Comparison of ENCODE assay signal across 1 cellular context in genomic region chr14:38867561-38868150, GRCh38.
TF ChIP-seq lines count a peak whose summit lies in the region.

No MANE protein-coding gene starts in this region.

TF ChIP-seq in HepG2, 621 proteins besides CTCF, POLR2A, EP300 and RAD21 (continued from another document and continues in another):
- TF ChIP-seq THAP9 (CRISPR knock-in tag; IDR thresholded peaks at IDR 0.05; ENCODE audit: borderline replicate concordance): no peak
- TF ChIP-seq SSRP1 (CRISPR knock-in tag; IDR thresholded peaks at IDR 0.05): 0 out of 2 replicates have a peak, but pooled peaks have one; percentile 57
- 0 out of 2 replicates have a peak, but pooled peaks have one; percentile 32 for TF ChIP-seq ZNF598 (CRISPR knock-in tag; IDR thresholded peaks at IDR 0.05; ENCODE audit: borderline replicate concordance)
- peak; percentile 85 for TF ChIP-seq XRCC5 (optimal IDR thresholded peaks at IDR 0.05; ENCODE audit: low read length)
- TF ChIP-seq ZNF768 (CRISPR knock-in tag; IDR thresholded peaks at IDR 0.05): no peak
- TF ChIP-seq SMARCC2 (IDR thresholded peaks at IDR 0.05): 0 out of 2 replicates have a peak, but pooled peaks have one; percentile 20
- peak; percentile 62 for TF ChIP-seq ZFX (CRISPR knock-in tag; IDR thresholded peaks at IDR 0.05; ENCODE audit: low read depth)
- no peak for TF ChIP-seq GMEB2 (CRISPR knock-in tag; IDR thresholded peaks at IDR 0.05; ENCODE audit: low read depth)
- TF ChIP-seq ZNF614 (CRISPR knock-in tag; IDR thresholded peaks at IDR 0.05; ENCODE audit: borderline replicate concordance): peak; percentile 38; the same call in 1 of the 2 replicates
- TF ChIP-seq FOSL2 (CRISPR knock-in tag; IDR thresholded peaks at IDR 0.05): no peak; the same call in 1 of the 2 replicates
- 0 out of 2 replicates have a peak, but pooled peaks have one; percentile 5 for TF ChIP-seq ZNF543 (CRISPR knock-in tag; IDR thresholded peaks at IDR 0.05)
- TF ChIP-seq ZBTB26 (CRISPR knock-in tag; IDR thresholded peaks at IDR 0.05; ENCODE audit: borderline replicate concordance): no peak
- no peak for TF ChIP-seq BCL6 (CRISPR knock-in tag; IDR thresholded peaks at IDR 0.05)
- 0 out of 2 replicates have a peak, but pooled peaks have one; percentile 28 for TF ChIP-seq MAX (IDR thresholded peaks at IDR 0.05)
- TF ChIP-seq ZFP62 (CRISPR knock-in tag; IDR thresholded peaks at IDR 0.05): no peak
- no peak for TF ChIP-seq ZBTB40 (IDR thresholded peaks at IDR 0.05)
- no peak for TF ChIP-seq ZBTB40 (CRISPR knock-in tag; IDR thresholded peaks at IDR 0.05)
- TF ChIP-seq LCORL (IDR thresholded peaks at IDR 0.05): no peak
- TF ChIP-seq LCORL (CRISPR knock-in tag; IDR thresholded peaks at IDR 0.05): no peak
- TF ChIP-seq ERF (CRISPR knock-in tag; IDR thresholded peaks at IDR 0.05): 0 out of 2 replicates have a peak, but pooled peaks have one; percentile 61
- no peak for TF ChIP-seq ZNF674 (CRISPR knock-in tag; IDR thresholded peaks at IDR 0.05; ENCODE audit: low read depth)
- TF ChIP-seq NR0B2 (CRISPR knock-in tag; IDR thresholded peaks at IDR 0.05): no peak
- 0 out of 2 replicates have a peak, but pooled peaks have one; percentile 63 for TF ChIP-seq NFKBIZ (CRISPR knock-in tag; IDR thresholded peaks at IDR 0.05)
- no peak for TF ChIP-seq PRPF4 (IDR thresholded peaks at IDR 0.05; ENCODE audit: low read depth, low read length, poor library complexity, severe bottlenecking)
- no peak for TF ChIP-seq ZMYM4 (CRISPR knock-in tag; IDR thresholded peaks at IDR 0.05)
- no peak for TF ChIP-seq ATF4 (CRISPR knock-in tag; IDR thresholded peaks at IDR 0.05)
- TF ChIP-seq ETV6 (CRISPR knock-in tag; conservative IDR thresholded peaks at IDR 0.05): no peak
- TF ChIP-seq ZNF160 (CRISPR knock-in tag; IDR thresholded peaks at IDR 0.05): no peak
- peak; percentile 56; the same call in 1 of the 2 replicates for TF ChIP-seq REPIN1 (CRISPR knock-in tag; IDR thresholded peaks at IDR 0.05; ENCODE audit: borderline replicate concordance, low read depth)
- TF ChIP-seq IKZF1 (IDR thresholded peaks at IDR 0.05): no peak
- TF ChIP-seq ZNF205 (CRISPR knock-in tag; IDR thresholded peaks at IDR 0.05): 0 out of 2 replicates have a peak, but pooled peaks have one; percentile 57
- TF ChIP-seq ZNF576 (CRISPR knock-in tag; IDR thresholded peaks at IDR 0.05): no peak
- TF ChIP-seq GTF2F1 (IDR thresholded peaks at IDR 0.05; ENCODE audit: low read length): no peak
- no peak for TF ChIP-seq HNF4G (IDR thresholded peaks at IDR 0.05; ENCODE audit: borderline replicate concordance, low read depth, low read length)
- TF ChIP-seq HNF4G (CRISPR knock-in tag; IDR thresholded peaks at IDR 0.05; ENCODE audit: borderline replicate concordance, low read depth): 0 out of 2 replicates have a peak, but pooled peaks have one; percentile 26
- peak; percentile 6; the same call in 1 of the 2 replicates for TF ChIP-seq ZNF503 (CRISPR knock-in tag; IDR thresholded peaks at IDR 0.05)
- no peak for TF ChIP-seq SIN3A (IDR thresholded peaks at IDR 0.05; ENCODE audit: borderline replicate concordance, low read depth, low read length)
- peak; percentile 55; the same call in 1 of the 2 replicates for TF ChIP-seq MED1 (CRISPR knock-in tag; IDR thresholded peaks at IDR 0.05)
- no peak for TF ChIP-seq ZNF773 (CRISPR knock-in tag; IDR thresholded peaks at IDR 0.05; ENCODE audit: borderline replicate concordance)
- TF ChIP-seq TIGD3 (CRISPR knock-in tag; IDR thresholded peaks at IDR 0.05; ENCODE audit: borderline replicate concordance): no peak
- TF ChIP-seq ZNF296 (CRISPR knock-in tag; conservative IDR thresholded peaks at IDR 0.05): no peak
- TF ChIP-seq SYNCRIP (IDR thresholded peaks at IDR 0.05; ENCODE audit: insufficient read depth, low read depth, low read length): no peak
- TF ChIP-seq ZSCAN29 (CRISPR knock-in tag; conservative IDR thresholded peaks at IDR 0.05): no peak
- TF ChIP-seq KAT8 (CRISPR knock-in tag; IDR thresholded peaks at IDR 0.05): peak; percentile 66; the same call in 1 of the 2 replicates
- peak; percentile 58; the same call in 1 of the 2 replicates for TF ChIP-seq IRF2 (CRISPR knock-in tag; IDR thresholded peaks at IDR 0.05)
